ENCODE assay signal across 22 cellular contexts in genomic region chr2:112034924-112035323, GRCh38.
"Had no signal": no experiment of that assay in that cellular context is flagged by ENCODE, and none has a peak within 500 bp of the region (broad histone marks: within the 10 kb centered on the region; RNA-seq: fewer than 3 reads in every experiment).

No MANE protein-coding gene starts in this region.

- H3K27ac ChIP-seq: coronary artery, epithelial cell of prostate, esophagus squamous epithelium, gastrocnemius medialis, lower lobe of right lung had no signal

- ATAC-seq: effector memory CD8-positive, alpha-beta T cell; esophagus mucosa; gastrocnemius medialis; heart right ventricle; left cardiac atrium; left lung; left ventricle myocardium superior; lower lobe of right lung; naive thymus-derived CD4-positive, alpha-beta T cell had no signal

- H3K27me3 ChIP-seq: esophagus squamous epithelium, gastrocnemius medialis, heart right ventricle, left lung had no signal

- H3K9me3 ChIP-seq: esophagus squamous epithelium, gastrocnemius medialis, left lung, lower lobe of right lung had no signal

- DNase-seq: effector CD8-positive, alpha-beta T cell; effector memory CD8-positive, alpha-beta T cell; endodermal cell; erythroblast; esophagus squamous epithelium; foreskin fibroblast; foreskin melanocyte; gastrocnemius medialis; glutamatergic neuron; head of caudate nucleus; heart right ventricle; hippocampal formation; left cardiac atrium; left lung; left ventricle myocardium superior; lower lobe of right lung; mesenchymal stem cell; midbrain; naive thymus-derived CD4-positive, alpha-beta T cell had no signal

- H3K4me3 ChIP-seq: coronary artery, esophagus squamous epithelium, gastrocnemius medialis, heart right ventricle, left lung, lower lobe of right lung had no signal

- H3K36me3 ChIP-seq: esophagus squamous epithelium, gastrocnemius medialis, heart right ventricle, left lung, lower lobe of right lung had no signal
